In genomic region chr17:69048634-69049033, GRCh38 we compare ENCODE assay signal across 23 cellular contexts. TPM values are rescaled to one million over a fixed set of nuclear protein-coding genes. Genes with fewer than 3 reads are reported as not detected.
A peak's percentile ranks its signal among the peaks of the same experiment; 100 is the strongest.
DNase-seq lines count a peak whose midpoint lies in the region; ATAC-seq and TF ChIP-seq lines count a peak whose summit lies in the region.
"Had no signal": no experiment of that assay in that cellular context is flagged by ENCODE, and none has a peak within 500 bp of the region (broad histone marks: within the 10 kb centered on the region; RNA-seq: fewer than 3 reads in every experiment).

No MANE protein-coding gene starts in this region.

- DNase-seq in heart right ventricle: no peak
- DNase-seq in cardiac septum (ENCODE audit: low spot score): no peak
- peak; percentile 62 for DNase-seq in MV-4-11 (lab: John Stamatoyannopoulos, UW)
- DNase-seq in hepatocyte (ENCODE audit: low spot score): no peak
- DNase-seq in uterus: no peak
- DNase-seq in lower leg skin (ENCODE audit: low spot score in 2 of 2): no peak
- no peak for DNase-seq in MM.1S
- DNase-seq: ACHN; activated CD4-positive, alpha-beta memory T cell treated with anti-CD3 and anti-CD28 coated beads for 36 hours; activated CD4-positive, CD25-positive, alpha-beta regulatory T cell treated with anti-CD3 and anti-CD28 coated beads, Interleukin-2, amount 50 U/mL, for 72 hours; activated effector memory CD4-positive, alpha-beta T cell treated with Interleukin-2 at 50 U/mL for 16 hours; COR-L47; H7; midbrain; naive thymus-derived CD4-positive, alpha-beta T cell; NCI-H1436; NCI-H2107; right cardiac atrium; stimulated activated CD4-positive, alpha-beta T cell treated with anti-CD3 and anti-CD28 coated beads, Interleukin-4, amount 100 ng/mL, for 24 hours had no signal

- H3K9me2 ChIP-seq in hepatocyte (replicated peaks; ENCODE audit: insufficient read depth): no peaks in the 10 kb centered on the region
- peaks cover 3% of the 10 kb centered on the region; the same call in 1 of the 2 replicates for H3K9me2 ChIP-seq in MM.1S (replicated peaks; ENCODE audit: insufficient read depth, low read length)

- peaks cover 0 to 22% (median 0%) of the 10 kb centered on the region in 11 donors for H3K9me3 ChIP-seq in heart right ventricle
- no peaks in the 10 kb centered on the region for H3K9me3 ChIP-seq in hepatocyte (ENCODE audit: low read depth)
- peaks cover 0 to 9% of the 10 kb centered on the region in 2 donors for H3K9me3 ChIP-seq in uterus
- no peaks in the 10 kb centered on the region for H3K9me3 ChIP-seq in MM.1S (replicated peaks; ENCODE audit: insufficient read depth, low read length)
- H3K9me3 ChIP-seq: gastroesophageal sphincter, thoracic aorta had no signal

- H3K4me2 ChIP-seq in hepatocyte (no peak overlapping the region), MM.1S (ENCODE audit: low read depth, low read length) (no peak overlapping the region)

- H2AFZ ChIP-seq in hepatocyte (no peak overlapping the region), MM.1S (ENCODE audit: low read length) (no peak overlapping the region)

- H3K79me2 ChIP-seq in hepatocyte (no peaks in the 10 kb centered on the region), MM.1S (ENCODE audit: low read length) (no peaks in the 10 kb centered on the region)

- TF ChIP-seq CTCF in heart right ventricle (IDR thresholded peaks at IDR 0.05) (no peak), hepatocyte (IDR thresholded peaks at IDR 0.05; ENCODE audit: poor library complexity) (no peak), uterus (IDR thresholded peaks at IDR 0.05) (no peak), lower leg skin (IDR thresholded peaks at IDR 0.05) (no peak), MM.1S (IDR thresholded peaks at IDR 0.05; ENCODE audit: low read length) (no peak)

- ATAC-seq in heart right ventricle: no peak
- ATAC-seq: gastroesophageal sphincter; naive thymus-derived CD4-positive, alpha-beta T cell; right cardiac atrium; stimulated activated effector memory CD8-positive, alpha-beta T cell treated with anti-CD3 and anti-CD28 coated beads, Interleukin-12 subunit alpha, Interleukin-12 subunit beta, amount 100 ng/mL, for 72 hours had no signal

- intact Hi-C loops in heart right ventricle (cut with DNase I): loop anchor here in 1 of 10 donors (10.0 kb wide), 1 partner anchor 274 kb away; no protein-coding TSS in a partner anchor
- intact Hi-C loops in cardiac septum (cut with DNase I): no loop called here
- intact Hi-C loops in uterus (cut with DNase I; ENCODE audit: low total_unique reads): no loop called here
- intact Hi-C loops in lower leg skin (cut with DNase I; ENCODE audit: low total_unique reads): no loop called here

- peaks cover 0 to 34% (median 7%) of the 10 kb centered on the region in 9 donors for H3K36me3 ChIP-seq in heart right ventricle
- no peaks in the 10 kb centered on the region for H3K36me3 ChIP-seq in hepatocyte (replicated peaks; ENCODE audit: insufficient read depth, low read depth)
- H3K36me3 ChIP-seq in uterus: no peaks in the 10 kb centered on the region
- H3K36me3 ChIP-seq in MM.1S (replicated peaks; ENCODE audit: insufficient read depth, low read length): no peaks in the 10 kb centered on the region
- H3K36me3 ChIP-seq: thoracic aorta had no signal

- peaks cover 0 to 43% (median 9%) of the 10 kb centered on the region in 9 donors for H3K4me1 ChIP-seq in heart right ventricle
- peaks cover 12% of the 10 kb centered on the region for H3K4me1 ChIP-seq in hepatocyte (ENCODE audit: insufficient read depth)
- H3K4me1 ChIP-seq in uterus: peaks cover 0 to 9% of the 10 kb centered on the region in 2 donors
- H3K4me1 ChIP-seq in MM.1S (ENCODE audit: low read length): no peaks in the 10 kb centered on the region
- H3K4me1 ChIP-seq: gastroesophageal sphincter had no signal

- H3K27me3 ChIP-seq in heart right ventricle (no peaks in the 10 kb centered on the region), hepatocyte (no peaks in the 10 kb centered on the region), uterus (no peaks in the 10 kb centered on the region), MM.1S (replicated peaks; ENCODE audit: insufficient read depth, low read length) (no peaks in the 10 kb centered on the region)
- H3K27me3 ChIP-seq: gastroesophageal sphincter had no signal

- TF ChIP-seq POLR2A in uterus (IDR thresholded peaks at IDR 0.05) (no peak), lower leg skin (IDR thresholded peaks at IDR 0.05) (no peak)

- H4K20me1 ChIP-seq in hepatocyte (ENCODE audit: insufficient read depth, poor library complexity, severe bottlenecking) (no peaks in the 10 kb centered on the region), MM.1S (ENCODE audit: insufficient read depth, low read length) (no peaks in the 10 kb centered on the region)

- peak overlapping the region in 8 of 10 donors; percentile 43 to 71 (median 66) for H3K27ac ChIP-seq in heart right ventricle
- peak overlapping the region; percentile 96 for H3K27ac ChIP-seq in hepatocyte
- H3K27ac ChIP-seq in uterus: peak overlapping the region; percentile 66 to 70
- no peak overlapping the region for H3K27ac ChIP-seq in MM.1S (ENCODE audit: low read length)
- H3K27ac ChIP-seq: SK-N-MC, thoracic aorta had no signal

- H3K4me3 ChIP-seq in heart right ventricle (no peak overlapping the region), hepatocyte (no peak overlapping the region), uterus (no peak overlapping the region), lower leg skin (ENCODE audit: low read depth, poor library complexity, severe bottlenecking) (no peak overlapping the region), MM.1S (ENCODE audit: low read length) (no peak overlapping the region)
- H3K4me3 ChIP-seq: gastroesophageal sphincter, SK-N-MC, thoracic aorta had no signal

- no peaks in the 10 kb centered on the region for H3F3A ChIP-seq in MM.1S (ENCODE audit: insufficient read depth, low read length)

- 89% methylated on average over 2 of the region's 2 CpGs for whole genome bisulfite sequencing in heart right ventricle, 2 donors
- WGBS in hepatocyte (ENCODE audit: low lambda C conversion rate, missing lambda C conversion rate): 90% methylated on average over 2 of the region's 2 CpGs
- 79 to 81% methylated on average over 2 of the region's 2 CpGs for WGBS in lower leg skin, 2 donors

- H3K9ac ChIP-seq in MM.1S (ENCODE audit: low read length): no peak overlapping the region

RNA-seq across cellular contexts. Expression of gene ABCA9, which starts 12.1 kb away (rescaled TPM):
- total RNA-seq in heart right ventricle: 10 to 100 TPM in 5 of 10 donors, 1 to 10 TPM in 5; 4.5 to 38.6 (median 9.3) TPM
- 10 to 100 TPM in 1 of 2 donors, 1 to 10 TPM in 1; 3.8 to 29.5 TPM for polyA plus RNA-seq in heart right ventricle
- 6.0 TPM for total RNA-seq in cardiac septum
- total RNA-seq in hepatocyte: 0.60 and 6.6 TPM in 2 replicates
- polyA plus RNA-seq in hepatocyte: 0.34 and 1.4 TPM in 2 replicates
- total RNA-seq in uterus: 10 to 100 TPM in 3 of 4 donors, 1 to 10 TPM in 1; 8.2 to 32.1 (median 18.4) TPM
- 10 to 100 TPM in 1 of 4 donors, 1 to 10 TPM in 3; 4.5 to 10.3 (median 7.7) TPM for total RNA-seq in lower leg skin
- total RNA-seq: activated CD4-positive, alpha-beta memory T cell treated with anti-CD3 and anti-CD28 coated beads for 36 hours; H7 had no signal
- polyA plus RNA-seq: naive thymus-derived CD4-positive, alpha-beta T cell had no signal
